In the genomic region with DNA sequence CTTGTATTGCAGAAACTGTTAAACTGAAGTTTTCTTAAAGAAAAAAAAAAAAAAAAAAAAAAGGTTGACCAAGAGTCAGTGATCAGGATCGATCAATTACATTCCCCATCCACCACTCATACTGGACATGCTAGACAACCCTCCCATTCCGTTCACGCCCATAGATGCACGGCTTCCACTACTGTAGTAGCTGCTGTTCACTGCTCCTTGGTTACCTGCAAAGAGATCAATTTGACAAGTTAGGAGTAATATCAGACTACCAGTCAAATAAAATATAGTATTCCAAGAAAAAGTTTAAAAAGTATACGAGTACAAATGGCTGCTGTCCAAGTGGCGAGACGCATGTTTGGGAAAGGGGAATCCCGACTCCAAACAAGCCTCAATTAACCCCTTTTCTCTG, we compare ENCODE assay signal across 21 cellular contexts. TPM values are rescaled to one million over a fixed set of nuclear protein-coding genes. Genes with fewer than 3 reads are reported as not detected.
DNase-seq lines count a peak whose midpoint lies in the region; ATAC-seq, FAIRE-seq and TF ChIP-seq lines count a peak whose summit lies in the region.
"Had no signal": no experiment of that assay in that cellular context is flagged by ENCODE, and none has a peak within 500 bp of the region (broad histone marks: within the 10 kb centered on the region; RNA-seq: fewer than 3 reads in every experiment).

No MANE protein-coding gene starts in this region.

- peak overlapping the region in 4 of 7 donors; percentile 9 to 100 (median 50) for H3K27ac Mint-ChIP-seq in CD4-positive, alpha-beta memory T cell
- H3K27ac Mint-ChIP-seq in astrocyte (ENCODE audit: unreplicated experiment) (no peak overlapping the region), osteocyte (ENCODE audit: unreplicated experiment) (peak overlapping the region; percentile 40)
- H3K27ac Mint-ChIP-seq: activated T-helper 2 cell treated with anti-CD3 and anti-CD28 coated beads, Interferon-gamma antibody, Interleukin-2, Interleukin-4, amounts not matched to agents 10 μg/mL and 5 μg/mL and 100 μg/mL, durations not matched to agents 14 hours and 24 hours and 36 hours; B cell had no signal

- H3K9me3 Mint-ChIP-seq in CD4-positive, alpha-beta memory T cell: peaks cover 0 to 6% (median 0%) of the 10 kb centered on the region in 8 donors
- H3K9me3 Mint-ChIP-seq in astrocyte (ENCODE audit: unreplicated experiment): no peaks in the 10 kb centered on the region
- no peaks in the 10 kb centered on the region for H3K9me3 Mint-ChIP-seq in osteocyte (ENCODE audit: unreplicated experiment)
- H3K9me3 Mint-ChIP-seq: activated T-helper 2 cell treated with anti-CD3 and anti-CD28 coated beads, Interferon-gamma antibody, Interleukin-2, Interleukin-4, amounts not matched to agents 10 μg/mL and 5 μg/mL and 100 μg/mL, durations not matched to agents 14 hours and 24 hours and 36 hours had no signal

- H3K9ac ChIP-seq in astrocyte (ENCODE audit: low read length): no peak overlapping the region

- peaks cover 81 to 89% of the 10 kb centered on the region in 2 donors for H3K36me3 Mint-ChIP-seq in CD4-positive, alpha-beta memory T cell
- H3K36me3 Mint-ChIP-seq in astrocyte (ENCODE audit: low read depth, unreplicated experiment): peaks cover 31% of the 10 kb centered on the region
- H3K36me3 Mint-ChIP-seq in osteocyte (ENCODE audit: unreplicated experiment): peaks cover 75% of the 10 kb centered on the region

- peaks cover 47 to 84% (median 62%) of the 10 kb centered on the region in 4 donors for H3K4me1 Mint-ChIP-seq in CD4-positive, alpha-beta memory T cell
- H3K4me1 Mint-ChIP-seq in astrocyte (ENCODE audit: low read depth, unreplicated experiment) (peaks cover 34% of the 10 kb centered on the region), osteocyte (ENCODE audit: unreplicated experiment) (peaks cover 54% of the 10 kb centered on the region)

- POLR2A ChIA-PET in CD4-positive, alpha-beta memory T cell (lab: Charles Lee; ENCODE audit: partially characterized antibody): interaction anchor here (0.7 to 17.2 kb wide), 6 partner anchors 5 to 90 kb away, joined by 3 to 313 read pairs (median 5); a partner anchor contains a TSS
- POLR2A ChIA-PET in HEK293 (lab: Yijun Ruan, JAX): interaction anchor here (6.2 kb wide), 1 partner anchor 8 kb away, joined by 94 read pairs; a partner anchor contains a TSS

- H3K4me2 ChIP-seq in astrocyte (ENCODE audit: low read length): no peak overlapping the region

- DNase-seq in CD4-positive, alpha-beta memory T cell: no peak
- DNase-seq in astrocyte (ENCODE audit: low read depth) (no peak), osteocyte (ENCODE audit: extremely low spot score, unreplicated experiment) (no peak), esophagus muscularis mucosa (ENCODE audit: extremely low spot score) (no peak), germinal center (ENCODE audit: low spot score) (no peak)
- DNase-seq: colonic mucosa; DMS 273 treated with DMSO at 0.1 percent for 48 hours; foreskin keratinocyte; GF-D8; Karpas-422; NCI-H1417 treated with DMSO at 0.1 percent for 48 hours; NCI-H82; stimulated activated CD4-positive, alpha-beta T cell treated with anti-CD3 and anti-CD28 coated beads, Interleukin-4, amount 100 ng/mL, for 4 hours; stimulated activated CD8-positive, alpha-beta memory T cell treated with anti-CD3 and anti-CD28 coated beads, Interleukin-4, amount 100 ng/mL, for 48 hours; thyroid gland had no signal

- H3K4me3 Mint-ChIP-seq in CD4-positive, alpha-beta memory T cell: no peak overlapping the region
- H3K4me3 Mint-ChIP-seq in astrocyte (ENCODE audit: unreplicated experiment) (peak overlapping the region; percentile 23), osteocyte (ENCODE audit: unreplicated experiment) (no peak overlapping the region)
- H3K4me3 Mint-ChIP-seq: B cell had no signal

- intact Hi-C loops in CD4-positive, alpha-beta memory T cell (cut with micrococcal nuclease): no loop called here
- intact Hi-C loops in esophagus muscularis mucosa (cut with DNase I): no loop called here

- H3K27me3 Mint-ChIP-seq in CD4-positive, alpha-beta memory T cell: no peaks in the 10 kb centered on the region
- H3K27me3 Mint-ChIP-seq in astrocyte (ENCODE audit: low read depth, unreplicated experiment) (no peaks in the 10 kb centered on the region), osteocyte (ENCODE audit: unreplicated experiment) (no peaks in the 10 kb centered on the region)
- H3K27me3 Mint-ChIP-seq: B cell had no signal

- TF ChIP-seq POLR2A in esophagus muscularis mucosa (IDR thresholded peaks at IDR 0.05; ENCODE audit: low read depth): no peak

- H3K4me3 ChIP-seq in CD4-positive, alpha-beta memory T cell (ENCODE audit: low read length in 2 of 2): no peak overlapping the region
- H3K4me3 ChIP-seq in HEK293 (ENCODE audit: low read depth, low read length) (no peak overlapping the region), astrocyte (ENCODE audit: insufficient read depth, low read depth, low read length) (no peak overlapping the region), esophagus muscularis mucosa (no peak overlapping the region)
- H3K4me3 ChIP-seq: colonic mucosa, thyroid gland had no signal

- CTCF ChIA-PET in CD4-positive, alpha-beta memory T cell (lab: Charles Lee; ENCODE audit: partially characterized antibody): interaction anchor here (8.9 kb wide), 1 partner anchor 7 kb away, joined by 63 read pairs; a partner anchor contains a TSS
- CTCF ChIA-PET in HEK293 (lab: Yijun Ruan, JAX): interaction anchor here (1.1 to 1.3 kb wide), 2 partner anchors 9 to 19 kb away, joined by 3 read pairs; a partner anchor contains a TSS

- ATAC-seq in HG02852 (IDR thresholded peaks at IDR 0.05; ENCODE audit: unreplicated experiment): no peak
- no peak for ATAC-seq in HG02973 (IDR thresholded peaks at IDR 0.05; ENCODE audit: unreplicated experiment)
- ATAC-seq: foreskin keratinocyte had no signal

- peaks cover 82% of the 10 kb centered on the region for H3K79me2 ChIP-seq in astrocyte (ENCODE audit: insufficient read depth, low read length)

- TF ChIP-seq CTCF in HEK293 (tag by site-specific recombination; IDR thresholded peaks at IDR 0.05): no peak
- TF ChIP-seq CTCF in astrocyte (IDR thresholded peaks at IDR 0.05; ENCODE audit: insufficient read depth, low read depth, low read length): no peak
- no peak for TF ChIP-seq CTCF in osteocyte (IDR thresholded peaks at IDR 0.05)
- no peak for TF ChIP-seq CTCF in esophagus muscularis mucosa (IDR thresholded peaks at IDR 0.05)

- no peak for FAIRE-seq in astrocyte (lab: Jason Lieb, UNC)
- FAIRE-seq: endothelial cell of umbilical vein had no signal

- TF ChIP-seq EP300 in esophagus muscularis mucosa (IDR thresholded peaks at IDR 0.05): no peak

- peaks cover 97% of the 10 kb centered on the region for H3K36me3 ChIP-seq in CD4-positive, alpha-beta memory T cell (ENCODE audit: insufficient read depth, low read length)
- H3K36me3 ChIP-seq in HEK293 (ENCODE audit: control insufficient read depth in 2 of 2, insufficient read depth in 1 of 2, low read length in 2 of 2): peaks cover 74 to 97% of the 10 kb centered on the region in 2 experiments
- H3K36me3 ChIP-seq in astrocyte (ENCODE audit: insufficient read depth, low read length): peaks cover 91% of the 10 kb centered on the region
- peaks cover 76 to 99% (median 95%) of the 10 kb centered on the region in 4 donors for H3K36me3 ChIP-seq in esophagus muscularis mucosa

- H3K9me3 ChIP-seq in CD4-positive, alpha-beta memory T cell (ENCODE audit: control insufficient read depth in 1 of 2, low read length in 2 of 2): no peaks in the 10 kb centered on the region
- H3K9me3 ChIP-seq in HEK293 (ENCODE audit: control insufficient read depth, insufficient read depth, low read depth, low read length): no peaks in the 10 kb centered on the region
- no peaks in the 10 kb centered on the region for H3K9me3 ChIP-seq in astrocyte (ENCODE audit: insufficient read depth, low read depth, low read length)
- no peaks in the 10 kb centered on the region for H3K9me3 ChIP-seq in esophagus muscularis mucosa
- H3K9me3 ChIP-seq: colonic mucosa, thyroid gland had no signal

- H2AFZ ChIP-seq in astrocyte (ENCODE audit: low read depth, low read length): no peak overlapping the region

- WGBS in esophagus muscularis mucosa: 47% methylated on average over 8 of the region's 8 CpGs

- no peaks in the 10 kb centered on the region for H3K27me3 ChIP-seq in CD4-positive, alpha-beta memory T cell (ENCODE audit: insufficient read depth, low read length)
- no peaks in the 10 kb centered on the region for H3K27me3 ChIP-seq in astrocyte (ENCODE audit: insufficient read depth, low read length)
- no peaks in the 10 kb centered on the region for H3K27me3 ChIP-seq in esophagus muscularis mucosa
- H3K27me3 ChIP-seq: colonic mucosa, foreskin keratinocyte, thyroid gland had no signal

- H4K20me1 ChIP-seq in astrocyte (ENCODE audit: insufficient read depth, low read length): peaks cover 98% of the 10 kb centered on the region

- no peak overlapping the region for H3K27ac ChIP-seq in CD4-positive, alpha-beta memory T cell (ENCODE audit: low read depth, low read length)
- H3K27ac ChIP-seq in HEK293 (ENCODE audit: extremely low read depth, low read depth, low read length) (no peak overlapping the region), astrocyte (ENCODE audit: low read depth, low read length) (no peak overlapping the region), esophagus muscularis mucosa (replicated peaks in 1 of 4) (peak overlapping the region in 1 of 4 donors; percentile 15)
- H3K27ac ChIP-seq: colonic mucosa, foreskin keratinocyte, thyroid gland had no signal

- peaks cover 73% of the 10 kb centered on the region for H3K4me1 ChIP-seq in CD4-positive, alpha-beta memory T cell (ENCODE audit: insufficient read depth, low read length)
- no peaks in the 10 kb centered on the region for H3K4me1 ChIP-seq in HEK293 (ENCODE audit: control insufficient read depth, insufficient read depth, low read length)
- H3K4me1 ChIP-seq in astrocyte (ENCODE audit: insufficient read depth, low read length): peaks cover 6% of the 10 kb centered on the region
- peaks cover 60 to 100% (median 94%) of the 10 kb centered on the region in 4 donors for H3K4me1 ChIP-seq in esophagus muscularis mucosa
- H3K4me1 ChIP-seq: colonic mucosa had no signal

TF ChIP-seq in HEK293, 187 proteins besides CTCF, POLR2A, EP300 and RAD21:
- no peak for TF ChIP-seq ZNF16 (tag by site-specific recombination; IDR thresholded peaks at IDR 0.05; ENCODE audit: low read depth)
- no peak for TF ChIP-seq ZNF792 (tag by site-specific recombination; IDR thresholded peaks at IDR 0.05)
- peak; percentile 73 for TF ChIP-seq OSR2 (tag by site-specific recombination; IDR thresholded peaks at IDR 0.05)

RNA-seq across cellular contexts. Expression of a gene that starts 8.7 kb away (rescaled TPM):
- 1,000 to 10,000 TPM; 1,611 to 1,625 TPM for total RNA-seq in CD4-positive, alpha-beta memory T cell
- 100 to 1,000 TPM in 1 of 2 donors, 10 to 100 TPM in 1; 46.5 to 116 TPM for polyA plus RNA-seq in CD4-positive, alpha-beta memory T cell
- 349 and 458 TPM in 2 replicates for total RNA-seq in astrocyte
- total RNA-seq in osteocyte: 474 and 509 TPM in 2 replicates
- 100 to 1,000 TPM; 234 to 369 (median 244) TPM for total RNA-seq in esophagus muscularis mucosa
